8 cellular contexts compared by ENCODE assay signal in the genomic region with DNA sequence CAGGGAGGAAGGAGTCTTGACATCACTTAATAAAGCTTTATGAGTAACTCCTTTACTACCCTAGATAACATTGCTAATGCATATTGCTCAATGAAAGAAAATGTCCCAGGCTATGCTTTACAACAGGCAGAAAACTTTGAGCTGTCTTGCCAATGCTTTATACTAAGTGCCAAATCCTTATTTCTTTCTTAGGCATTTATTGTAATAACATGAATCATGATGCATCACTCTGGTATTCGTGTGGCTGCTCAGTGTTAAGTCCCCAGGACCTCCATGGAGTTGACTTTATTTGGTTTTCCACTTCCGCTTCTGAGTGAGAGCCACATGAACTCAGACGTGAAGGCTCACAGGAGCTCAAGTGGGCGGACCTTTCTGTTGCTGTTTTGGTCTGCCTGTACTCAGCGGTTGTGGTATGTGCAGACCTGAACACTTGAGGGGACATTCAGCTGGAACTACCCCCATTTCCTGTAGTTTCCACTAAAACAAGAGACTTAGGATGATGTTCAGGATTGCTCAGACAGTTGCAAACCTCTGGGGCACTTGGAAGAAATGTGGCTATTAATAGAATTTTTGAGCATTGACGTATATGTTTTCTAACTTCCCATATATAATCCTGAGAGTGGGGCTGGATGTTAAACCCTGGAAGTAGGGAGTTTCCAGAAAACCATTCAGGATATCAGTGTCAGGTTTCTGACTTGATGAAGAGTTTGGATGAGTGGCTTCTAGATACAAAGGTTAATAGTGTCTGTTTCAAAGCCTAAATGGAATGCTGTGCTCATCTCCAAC.
DNase-seq lines count a peak whose midpoint lies in the region; ATAC-seq and TF ChIP-seq lines count a peak whose summit lies in the region.

No MANE protein-coding gene starts in this region.

- no peak overlapping the region for H2AFZ ChIP-seq in OCI-LY7 (ENCODE audit: low read length)

- H3K79me2 ChIP-seq in OCI-LY7 (ENCODE audit: insufficient read depth, low read depth, low read length) = no peaks in the 10 kb centered on the region

- H3K27ac ChIP-seq in esophagus muscularis mucosa (replicated peaks in 1 of 4) = peak overlapping the region; percentile 5 to 47 (median 28)
- H3K27ac ChIP-seq in OCI-LY7 (ENCODE audit: low read depth, low read length, poor library complexity, severe bottlenecking) = no peak overlapping the region

- TF ChIP-seq POLR2A in esophagus muscularis mucosa (IDR thresholded peaks at IDR 0.05; ENCODE audit: low read depth) (no peak), GM18505 (IDR thresholded peaks at IDR 0.05; ENCODE audit: borderline replicate concordance, extremely low read depth, insufficient read depth, insufficient read length) (no peak)

- H4K20me1 ChIP-seq in OCI-LY7 (ENCODE audit: insufficient read depth, low read length) = no peaks in the 10 kb centered on the region

- no peak for TF ChIP-seq CTCF in esophagus muscularis mucosa (IDR thresholded peaks at IDR 0.05)
- TF ChIP-seq CTCF in omental fat pad (IDR thresholded peaks at IDR 0.05) = no peak
- TF ChIP-seq CTCF in OCI-LY7 (conservative IDR thresholded peaks at IDR 0.05; ENCODE audit: low read length) = no peak

- no peak for TF ChIP-seq EP300 in esophagus muscularis mucosa (IDR thresholded peaks at IDR 0.05)

- intact Hi-C loops in esophagus muscularis mucosa (cut with DNase I) (no loop called here), OCI-LY7 (cut with micrococcal nuclease; ENCODE audit: unreplicated experiment) (no loop called here)

- H3K4me3 ChIP-seq in esophagus muscularis mucosa = no peak overlapping the region
- no peak overlapping the region for H3K4me3 ChIP-seq in OCI-LY7 (ENCODE audit: low read depth, low read length, poor library complexity, severe bottlenecking)

- H3K4me1 ChIP-seq in esophagus muscularis mucosa = peaks cover 0 to 16% (median 15%) of the 10 kb centered on the region in 4 donors
- H3K4me1 ChIP-seq in OCI-LY7 (ENCODE audit: insufficient read depth, low read length, poor library complexity, severe bottlenecking) = no peaks in the 10 kb centered on the region

- DNase-seq in DMS53 treated with DMSO at 0.1 percent for 48 hours (lab: John Stamatoyannopoulos, UW; ENCODE audit: unreplicated experiment) (peak; percentile 14), OCI-M1 (lab: John Stamatoyannopoulos, UW) (peak; percentile 11), esophagus muscularis mucosa (ENCODE audit: extremely low spot score) (no peak), omental fat pad (ENCODE audit: low spot score) (no peak), OCI-LY7 (ENCODE audit: low spot score) (no peak)
- no peak for DNase-seq in activated CD4-positive, CD25-positive, alpha-beta regulatory T cell (lab: John Stamatoyannopoulos, UW)

- ATAC-seq in omental fat pad (ENCODE audit: low FRiP score) = peak; percentile 81
- ATAC-seq in GM18505 (IDR thresholded peaks at IDR 0.05; ENCODE audit: unreplicated experiment) = no peak
- ATAC-seq in GM19328 (IDR thresholded peaks at IDR 0.05; ENCODE audit: unreplicated experiment) = no peak

- no TSS peak for BruUV-seq in OCI-LY7 (replicated peaks; lab: Mats Ljungman, UMichigan)

- no peak overlapping the region for H3K4me2 ChIP-seq in OCI-LY7 (ENCODE audit: low read length)

- H3K27me3 ChIP-seq in esophagus muscularis mucosa = no peaks in the 10 kb centered on the region

- H3K36me3 ChIP-seq in esophagus muscularis mucosa = no peaks in the 10 kb centered on the region
- no peaks in the 10 kb centered on the region for H3K36me3 ChIP-seq in OCI-LY7 (ENCODE audit: insufficient read depth, low read length)

- peaks cover 0 to 33% (median 22%) of the 10 kb centered on the region in 4 donors for H3K9me3 ChIP-seq in esophagus muscularis mucosa
- 0 out of 2 replicates have a peak, but pooled peaks cover 8% of the 10 kb centered on the region for H3K9me3 ChIP-seq in OCI-LY7 (ENCODE audit: low read length)

- POLR2A ChIA-PET in OCI-LY7 (lab: Charles Lee) = no interaction called here

- CTCF ChIA-PET in OCI-LY7 (lab: Charles Lee; ENCODE audit: unreplicated experiment) = no interaction called here

- no peaks in the 10 kb centered on the region for H3K9me2 ChIP-seq in OCI-LY7 (ENCODE audit: insufficient read depth, low read length)

- WGBS in esophagus muscularis mucosa = 19% methylated on average over 6 of the region's 6 CpGs

Comparison
In these comparisons a context has a peak if more than half of its experiments do, and no peak if none do; other contexts are left out.
1. DNase-seq: peak in DMS53 treated with DMSO at 0.1 percent for 48 hours (single experiment) and OCI-M1 (single experiment); none in esophagus muscularis mucosa (single experiment), omental fat pad (single experiment), activated CD4-positive, CD25-positive, alpha-beta regulatory T cell (0 of 4) and OCI-LY7 (single experiment).